In genomic region chr6:145736854-145737181, GRCh38 we compare ENCODE assay signal across 1 cellular context.
TF ChIP-seq lines count a peak whose summit lies in the region.

No MANE protein-coding gene starts in this region.

TF ChIP-seq in GM12878, 131 proteins besides CTCF, POLR2A, EP300 and RAD21 (continued from another document):
- TF ChIP-seq MLLT1 (IDR thresholded peaks at IDR 0.05), result no peak
- TF ChIP-seq SMAD1 (IDR thresholded peaks at IDR 0.05; ENCODE audit: low read depth, partially characterized antibody), result no peak
- no peak for TF ChIP-seq FOXM1 (IDR thresholded peaks at IDR 0.05; ENCODE audit: low read depth, low read length)
- TF ChIP-seq GABPA (IDR thresholded peaks at IDR 0.05; ENCODE audit: low read depth), result no peak
- TF ChIP-seq MYC (IDR thresholded peaks at IDR 0.05; ENCODE audit: insufficient read depth, insufficient read length, insufficient replicate concordance, low read length, severe bottlenecking), result no peak
- TF ChIP-seq CBX3 (IDR thresholded peaks at IDR 0.05; ENCODE audit: borderline replicate concordance, low read depth), result no peak
- TF ChIP-seq CREM (IDR thresholded peaks at IDR 0.05; ENCODE audit: low read depth), result no peak
- TF ChIP-seq IRF4 (IDR thresholded peaks at IDR 0.05; ENCODE audit: low read depth, low read length), result no peak
- TF ChIP-seq CREB1 (IDR thresholded peaks at IDR 0.05; ENCODE audit: low read depth), result no peak
- TF ChIP-seq MAX (IDR thresholded peaks at IDR 0.05; ENCODE audit: low read depth, low read length), result no peak
- no peak for TF ChIP-seq HCFC1 (IDR thresholded peaks at IDR 0.05; ENCODE audit: low read length)
